ENCODE assay signal across 8 cellular contexts in genomic region chr18:44679056-44679911, GRCh38. TPM values are rescaled to one million over a fixed set of nuclear protein-coding genes. Genes with fewer than 3 reads are reported as not detected.
DNase-seq lines count a peak whose midpoint lies in the region; ATAC-seq and TF ChIP-seq lines count a peak whose summit lies in the region.

No MANE protein-coding gene starts in this region.

- H3K4me2 ChIP-seq in BLaER1 = peak overlapping the region; percentile 88

- H3K9ac ChIP-seq in BLaER1 = peak overlapping the region; percentile 88
- peak overlapping the region; percentile 45 to 69 for H3K9ac ChIP-seq in duodenal mucosa (ENCODE audit: low read depth in 1 of 2, low read length in 2 of 2)

- DNase-seq in NCI-H446 (lab: John Stamatoyannopoulos, UW) (peak; percentile 26 to 87), lower lobe of right lung (peak; percentile 89)
- DNase-seq in activated CD4-positive, alpha-beta T cell treated with anti-CD3 and anti-CD28 coated beads, Interleukin-2, amount 50 U/mL, for 4 hours = peak; percentile 44 to 50
- DNase-seq in stimulated activated CD4-positive, alpha-beta T cell treated with anti-CD3 and anti-CD28 coated beads, Interleukin-4, amount 100 ng/mL, for 48 hours (ENCODE audit: low read depth in 2 of 2) = peak; percentile 55 to 74

- H3K9me3 ChIP-seq in BLaER1 (no peaks in the 10 kb centered on the region), duodenal mucosa (ENCODE audit: control insufficient read depth in 1 of 2, low read length in 2 of 2) (no peaks in the 10 kb centered on the region), lower lobe of right lung (no peaks in the 10 kb centered on the region)

- H3K4me3 ChIP-seq in BLaER1 = peak overlapping the region; percentile 89
- H3K4me3 ChIP-seq in duodenal mucosa (ENCODE audit: low read depth in 1 of 2, low read length in 2 of 2) = peak overlapping the region; percentile 65 to 78
- peak overlapping the region; percentile 83 for H3K4me3 ChIP-seq in lower lobe of right lung

- H4K20me1 ChIP-seq in BLaER1 = no peaks in the 10 kb centered on the region

- H3K36me3 ChIP-seq in BLaER1 (no peaks in the 10 kb centered on the region), duodenal mucosa (ENCODE audit: control insufficient read depth in 1 of 2, insufficient read depth in 2 of 2, low read length in 2 of 2) (no peaks in the 10 kb centered on the region), lower lobe of right lung (no peaks in the 10 kb centered on the region)

- ATAC-seq in HG03354 (IDR thresholded peaks at IDR 0.05; ENCODE audit: poor library complexity, severe bottlenecking, unreplicated experiment) = peak; percentile 96
- ATAC-seq in lower lobe of right lung = peak; percentile 97 to 99

- H3K27me3 ChIP-seq in BLaER1 (peaks cover 33% of the 10 kb centered on the region), duodenal mucosa (ENCODE audit: control insufficient read depth in 1 of 2, insufficient read depth in 2 of 2, low read length in 2 of 2) (peaks cover 9 to 31% of the 10 kb centered on the region in 2 donors), lower lobe of right lung (ENCODE audit: low read depth) (no peaks in the 10 kb centered on the region)

- H3K27ac ChIP-seq in BLaER1 = peak overlapping the region; percentile 87
- peak overlapping the region; percentile 82 for H3K27ac ChIP-seq in duodenal mucosa (ENCODE audit: low read depth, low read length)
- peak overlapping the region; percentile 95 for H3K27ac ChIP-seq in lower lobe of right lung

- intact Hi-C loops in lower lobe of right lung (cut with DNase I) = no loop called here

- peak; percentile 77 for TF ChIP-seq CTCF in lower lobe of right lung (IDR thresholded peaks at IDR 0.05)

- H3K4me1 ChIP-seq in BLaER1 = peaks cover 29% of the 10 kb centered on the region
- peaks cover 0 to 9% of the 10 kb centered on the region in 2 donors for H3K4me1 ChIP-seq in duodenal mucosa (ENCODE audit: control insufficient read depth in 1 of 2, insufficient read depth in 2 of 2, low read length in 2 of 2)
- peaks cover 13% of the 10 kb centered on the region for H3K4me1 ChIP-seq in lower lobe of right lung

- peak; percentile 48 for TF ChIP-seq POLR2A in GM19099 (IDR thresholded peaks at IDR 0.05; ENCODE audit: extremely low read depth, insufficient read length, low read depth)

RNA-seq across cellular contexts. Expression of gene SETBP1, which starts 1.4 kb away (rescaled TPM):
- total RNA-seq in lower lobe of right lung = 25.8 TPM

Comparison
In these comparisons a context has a peak if more than half of its experiments do, and no peak if none do; other contexts are left out.
1. Peak in every context shown above with its lines: DNase-seq, ATAC-seq, H3K4me3 ChIP-seq and H3K27ac ChIP-seq.